10 cellular contexts compared by ENCODE assay signal in genomic region chr5:131528682-131529081, GRCh38.
A peak's percentile ranks its signal among the peaks of the same experiment; 100 is the strongest.
DNase-seq lines count a peak whose midpoint lies in the region; ATAC-seq and TF ChIP-seq lines count a peak whose summit lies in the region.
"Had no signal": no experiment of that assay in that cellular context is flagged by ENCODE, and none has a peak within 500 bp of the region (broad histone marks: within the 10 kb centered on the region; RNA-seq: fewer than 3 reads in every experiment).

No MANE protein-coding gene starts in this region.

- no peaks in the 10 kb centered on the region for H4K20me1 ChIP-seq in osteoblast (ENCODE audit: insufficient read depth, low read length)

- intact Hi-C loops in mucosa of descending colon (cut with DNase I, micrococcal nuclease): no loop called here

- H3K4me2 ChIP-seq in osteoblast (ENCODE audit: insufficient read depth, low read length): no peak overlapping the region

- peak; percentile 74 for ATAC-seq in GM18861 (IDR thresholded peaks at IDR 0.05; ENCODE audit: unreplicated experiment)
- ATAC-seq in GM21825 (IDR thresholded peaks at IDR 0.05; ENCODE audit: unreplicated experiment): peak; percentile 63
- ATAC-seq in mucosa of descending colon: peak; percentile 63

- H2AFZ ChIP-seq in osteoblast (ENCODE audit: low read length): no peak overlapping the region

- H3K4me1 ChIP-seq in mucosa of descending colon (ENCODE audit: low read depth): peaks cover 5% of the 10 kb centered on the region
- peaks cover 2% of the 10 kb centered on the region for H3K4me1 ChIP-seq in osteoblast (ENCODE audit: insufficient read depth, low read length)

- H3K27me3 ChIP-seq in osteoblast (ENCODE audit: insufficient read depth, low read length): no peaks in the 10 kb centered on the region

- no peak overlapping the region for H3K27ac ChIP-seq in osteoblast (ENCODE audit: low read depth, low read length)
- H3K27ac ChIP-seq: thoracic aorta had no signal

- TF ChIP-seq CTCF in mucosa of descending colon (IDR thresholded peaks at IDR 0.05): no peak
- TF ChIP-seq CTCF in osteoblast (IDR thresholded peaks at IDR 0.05; ENCODE audit: extremely low read depth, low read depth, low read length): no peak

- H3K4me3 ChIP-seq in mucosa of descending colon: no peak overlapping the region
- no peak overlapping the region for H3K4me3 ChIP-seq in osteoblast (ENCODE audit: insufficient read depth, low read length)
- H3K4me3 ChIP-seq: thoracic aorta had no signal

- H3K9me3 ChIP-seq in mucosa of descending colon (no peaks in the 10 kb centered on the region), osteoblast (ENCODE audit: low read depth, low read length) (no peaks in the 10 kb centered on the region)
- H3K9me3 ChIP-seq: thoracic aorta had no signal

- no peaks in the 10 kb centered on the region for H3K79me2 ChIP-seq in osteoblast (ENCODE audit: insufficient read depth, low read length)

- no peaks in the 10 kb centered on the region for H3K36me3 ChIP-seq in mucosa of descending colon (ENCODE audit: low read depth)
- no peaks in the 10 kb centered on the region for H3K36me3 ChIP-seq in osteoblast (ENCODE audit: insufficient read depth, low read length)
- H3K36me3 ChIP-seq: thoracic aorta had no signal

- DNase-seq in NOMO-1 treated with DMSO at 0.1 percent for 48 hours (lab: John Stamatoyannopoulos, UW; ENCODE audit: unreplicated experiment) (peak; percentile 28), mucosa of descending colon (no peak), osteoblast (ENCODE audit: insufficient read length, low spot score, missing footprints) (no peak), islet precursor cell (no peak)
- DNase-seq in stimulated activated CD4-positive, alpha-beta T cell treated with anti-CD3 and anti-CD28 coated beads, Interleukin-2, amount 100 ng/mL, for 48 hours: no peak
- DNase-seq: central memory CD4-positive, alpha-beta T cell; mesenchymal stem cell had no signal
